Comparison of ENCODE assay signal across 10 cellular contexts in the genomic region with DNA sequence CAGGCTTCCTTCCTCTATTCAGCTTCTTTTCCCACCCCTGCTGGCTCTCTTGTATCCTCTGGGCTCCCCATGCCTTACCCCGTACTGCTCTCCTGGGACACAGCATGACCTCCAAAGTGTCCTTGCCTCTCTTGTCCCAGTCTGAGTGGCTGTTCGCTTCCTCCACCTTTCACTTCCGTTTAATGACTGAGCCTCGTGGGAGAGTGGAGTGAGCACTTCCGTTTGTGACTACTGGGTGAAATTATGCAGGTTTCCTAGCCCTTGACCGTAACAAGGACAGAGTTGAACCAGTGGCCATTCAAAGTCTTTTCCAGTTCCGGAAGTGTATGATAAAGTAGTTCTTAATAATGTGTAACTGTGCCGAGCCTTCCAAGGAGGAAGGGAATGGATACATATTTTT.
DNase-seq lines count a peak whose midpoint lies in the region; ATAC-seq and TF ChIP-seq lines count a peak whose summit lies in the region.
"Had no signal": no experiment of that assay in that cellular context is flagged by ENCODE, and none has a peak within 500 bp of the region (broad histone marks: within the 10 kb centered on the region; RNA-seq: fewer than 3 reads in every experiment).

No MANE protein-coding gene starts in this region.

- peaks cover 96% of the 10 kb centered on the region for H3K79me2 ChIP-seq in smooth muscle cell (ENCODE audit: low read depth)

- no peaks in the 10 kb centered on the region for H3K36me3 ChIP-seq in upper lobe of right lung
- H3K36me3 ChIP-seq in ascending aorta = no peaks in the 10 kb centered on the region
- H3K36me3 ChIP-seq in smooth muscle cell (ENCODE audit: low read depth) = no peaks in the 10 kb centered on the region

- H2AFZ ChIP-seq in smooth muscle cell (ENCODE audit: low read depth) = no peak overlapping the region

- H3K9ac ChIP-seq in smooth muscle cell (ENCODE audit: low read depth) = no peak overlapping the region
- H3K9ac ChIP-seq: BLaER1 treated with 17β-estradiol and CSF1 and Interleukin-3, amounts not matched to agents 10 nM and 100 nM had no signal

- H3K4me2 ChIP-seq in smooth muscle cell = no peak overlapping the region

- intact Hi-C loops in Right ventricle myocardium inferior (cut with DNase I) (loop anchor here (5.0 kb wide), 3 partner anchors 46 to 136 kb away; no protein-coding TSS in a partner anchor), cardiac septum (cut with DNase I) (loop anchor here (5.0 kb wide), 2 partner anchors 41 to 66 kb away; no protein-coding TSS in a partner anchor), upper lobe of right lung (cut with DNase I) (no loop called here), ascending aorta (cut with DNase I) (no loop called here)

- no peak overlapping the region for H3K27ac ChIP-seq in upper lobe of right lung
- H3K27ac ChIP-seq in ascending aorta = no peak overlapping the region
- no peak overlapping the region for H3K27ac ChIP-seq in smooth muscle cell (ENCODE audit: low read depth)
- H3K27ac ChIP-seq: BLaER1 treated with 17β-estradiol and CSF1 and Interleukin-3, amounts not matched to agents 10 nM and 100 nM; VCaP had no signal

- H3K4me1 ChIP-seq in upper lobe of right lung = peaks cover 56% of the 10 kb centered on the region
- H3K4me1 ChIP-seq in ascending aorta = peaks cover 0 to 32% of the 10 kb centered on the region in 2 donors
- peaks cover 14% of the 10 kb centered on the region for H3K4me1 ChIP-seq in smooth muscle cell (ENCODE audit: low read depth)

- H3K9me3 ChIP-seq in upper lobe of right lung (no peaks in the 10 kb centered on the region), ascending aorta (no peaks in the 10 kb centered on the region), smooth muscle cell (replicated peaks; ENCODE audit: low read depth) (no peaks in the 10 kb centered on the region)

- ATAC-seq in Right ventricle myocardium inferior (peak; percentile 28), HG03571 (IDR thresholded peaks at IDR 0.05; ENCODE audit: unreplicated experiment) (peak; percentile 81), upper lobe of right lung (peak; percentile 81)

- no peaks in the 10 kb centered on the region for H3F3A ChIP-seq in smooth muscle cell (ENCODE audit: low read depth)

- H4K20me1 ChIP-seq in smooth muscle cell (ENCODE audit: low read depth) = peaks cover 100% of the 10 kb centered on the region

- DNase-seq in Right ventricle myocardium inferior (ENCODE audit: missing footprints) = no peak
- no peak for DNase-seq in cardiac septum (ENCODE audit: low spot score)
- DNase-seq in epithelial cell of proximal tubule (ENCODE audit: low read depth) = no peak
- no peak for DNase-seq in upper lobe of right lung
- DNase-seq in NCI-H524 treated with DMSO at 0.1 percent for 48 hours (lab: John Stamatoyannopoulos, UW) = no peak
- no peak for DNase-seq in ascending aorta (ENCODE audit: low spot score in 2 of 2)
- no peak for DNase-seq in smooth muscle cell (lab: John Stamatoyannopoulos, UW; ENCODE audit: unreplicated experiment)

- H3K27me3 ChIP-seq in upper lobe of right lung (no peaks in the 10 kb centered on the region), ascending aorta (no peaks in the 10 kb centered on the region), smooth muscle cell (ENCODE audit: low read depth) (no peaks in the 10 kb centered on the region)
- H3K27me3 ChIP-seq: BLaER1 treated with 17β-estradiol and CSF1 and Interleukin-3, amounts not matched to agents 10 nM and 100 nM had no signal

- H3K4me3 ChIP-seq in epithelial cell of proximal tubule (ENCODE audit: low read depth, low read length) (peak overlapping the region; percentile 9), upper lobe of right lung (no peak overlapping the region), ascending aorta (no peak overlapping the region), smooth muscle cell (no peak overlapping the region)
- H3K4me3 ChIP-seq: BLaER1 treated with 17β-estradiol and CSF1 and Interleukin-3, amounts not matched to agents 10 nM and 100 nM had no signal

- WGBS in smooth muscle cell (ENCODE audit: low lambda C conversion rate) = 77% methylated on average over 8 of the region's 8 CpGs

- TF ChIP-seq CTCF in epithelial cell of proximal tubule (conservative IDR thresholded peaks at IDR 0.05; ENCODE audit: low read depth, low read length) = no peak
- no peak for TF ChIP-seq CTCF in upper lobe of right lung (IDR thresholded peaks at IDR 0.05)
- no peak for TF ChIP-seq CTCF in ascending aorta (IDR thresholded peaks at IDR 0.05)
- TF ChIP-seq CTCF in smooth muscle cell (IDR thresholded peaks at IDR 0.05; ENCODE audit: borderline replicate concordance, insufficient read depth, poor library complexity, severe bottlenecking) = no peak

Comparison
In these comparisons a context has a peak if more than half of its experiments do, and no peak if none do; other contexts are left out.
1. ATAC-seq: peak in every context shown above with its lines; median percentile 81 in HG03571; 81 in upper lobe of right lung; 28 in Right ventricle myocardium inferior.
2. intact Hi-C loops: an anchor here in Right ventricle myocardium inferior (5.0 kb wide) and cardiac septum (5.0 kb wide); none called in upper lobe of right lung and ascending aorta.